In genomic region chr16:30628628-30629342, GRCh38 we compare ENCODE assay signal across 8 cellular contexts. TPM values are rescaled to one million over a fixed set of nuclear protein-coding genes. Genes with fewer than 3 reads are reported as not detected.
DNase-seq lines count a peak whose midpoint lies in the region; ATAC-seq and TF ChIP-seq lines count a peak whose summit lies in the region.

No MANE protein-coding gene starts in this region.

- H3K9ac ChIP-seq in GM23248 (no peak overlapping the region), mammary epithelial cell (ENCODE audit: insufficient read depth, low read length) (no peak overlapping the region)

- TF ChIP-seq CTCF in AG10803 (conservative IDR thresholded peaks at IDR 0.05; ENCODE audit: low read length), result peak; percentile 98
- TF ChIP-seq CTCF in WI38 (IDR thresholded peaks at IDR 0.05; ENCODE audit: low read depth, low read length), result peak; percentile 93
- TF ChIP-seq CTCF in mammary epithelial cell (conservative IDR thresholded peaks at IDR 0.05 in 1 of 2, IDR thresholded peaks at IDR 0.05 in 1 of 2; ENCODE audit: extremely low read depth in 1 of 2, insufficient read depth in 1 of 2, low read depth in 1 of 2, low read length in 2 of 2), result peak; percentile 97 to 98

- H3K36me3 ChIP-seq in GM23248 (ENCODE audit: low read depth) (no peaks in the 10 kb centered on the region), mammary epithelial cell (ENCODE audit: insufficient read depth, low read length) (no peaks in the 10 kb centered on the region)

- no peak for ATAC-seq in GM21723 (IDR thresholded peaks at IDR 0.05; ENCODE audit: unreplicated experiment)

- in situ Hi-C loops in GM23248 (cut with MboI) (loop anchor here (10.0 kb wide), 1 partner anchor 184 kb away; the partner anchor contains the start of gene SEPHS2), mammary epithelial cell (cut with MboI; ENCODE audit: low sequenced_read_pairs in 2 of 2) (loop anchor here (10.0 kb wide), 2 partner anchors 184 to 194 kb away; partner anchors contain the start of genes DCTPP1 (in 1 of the 2) and SEPHS2 (in 1 of the 2))

- H4K20me1 ChIP-seq in GM23248 (ENCODE audit: insufficient read depth) (no peaks in the 10 kb centered on the region), mammary epithelial cell (ENCODE audit: insufficient read depth, low read length) (no peaks in the 10 kb centered on the region)

- DNase-seq in AG10803 (ENCODE audit: low read depth) (peak; percentile 66), GM23248 (peak; percentile 72), NCI-H2196 treated with DMSO at 0.1 percent for 48 hours (lab: John Stamatoyannopoulos, UW; ENCODE audit: unreplicated experiment) (peak; percentile 53), mammary epithelial cell (peak; percentile 46), left kidney (ENCODE audit: low read depth, low spot score) (peak; percentile 94)
- DNase-seq in stimulated activated CD4-positive, alpha-beta T cell treated with anti-CD3 and anti-CD28 coated beads, Interleukin-1b, Interleukin-23, amount 100 ng/mL, for 48 hours, result peak; percentile 86

- BruUV-seq in mammary epithelial cell (replicated peaks; lab: Mats Ljungman, UMichigan), result no TSS peak

- WGBS in GM23248 (ENCODE audit: low coverage in 1 of 2, low lambda C conversion rate in 2 of 2, missing lambda C conversion rate in 2 of 2), 2 experiments, result 25% methylated on average over 15 of the region's 15 CpGs
- 35% methylated on average over 12 of the region's 15 CpGs for WGBS in mammary epithelial cell (ENCODE audit: low coverage, missing lambda C conversion rate)

- peak overlapping the region; percentile 22; the same call in 1 of the 2 replicates for H3K4me3 ChIP-seq in AG10803 (ENCODE audit: low read length)
- peak overlapping the region; percentile 30 for H3K4me3 ChIP-seq in GM23248
- no peak overlapping the region for H3K4me3 ChIP-seq in WI38 (ENCODE audit: low read depth, low read length)
- H3K4me3 ChIP-seq in mammary epithelial cell (replicated peaks in 1 of 3; ENCODE audit: insufficient read depth in 1 of 3, low read depth in 2 of 3, low read length in 3 of 3), result no peak overlapping the region

- dilution Hi-C loops in mammary epithelial cell (cut with HindIII; ENCODE audit: low sequenced_read_pairs), result no loop called here

- no peaks in the 10 kb centered on the region for H3K9me2 ChIP-seq in GM23248 (ENCODE audit: insufficient read depth)

- H3K9me3 ChIP-seq in GM23248 (ENCODE audit: low read depth), result no peaks in the 10 kb centered on the region
- H3K9me3 ChIP-seq in mammary epithelial cell (replicated peaks; ENCODE audit: insufficient read depth, low read length), result no peaks in the 10 kb centered on the region

- no peaks in the 10 kb centered on the region for H3K79me2 ChIP-seq in GM23248 (ENCODE audit: insufficient read depth)
- H3K79me2 ChIP-seq in mammary epithelial cell (ENCODE audit: insufficient read depth, low read length), result no peaks in the 10 kb centered on the region

- intact Hi-C loops in mammary epithelial cell (cut with micrococcal nuclease), result loop anchor here (1.0 to 2.0 kb wide), 6 partner anchors 18 to 198 kb away; partner anchors contain the start of genes DCTPP1, SEPHS2, ZNF689 and ZNF785

- H2AFZ ChIP-seq in GM23248 (peak overlapping the region; percentile 90), mammary epithelial cell (ENCODE audit: low read depth, low read length) (peak overlapping the region; percentile 40)

- H3K27ac ChIP-seq in GM23248 (no peak overlapping the region), mammary epithelial cell (ENCODE audit: insufficient read depth, low read depth, low read length) (no peak overlapping the region)

- H3K4me1 ChIP-seq in GM23248 (ENCODE audit: insufficient read depth) (no peaks in the 10 kb centered on the region), mammary epithelial cell (ENCODE audit: insufficient read depth, low read length) (peaks cover 5% of the 10 kb centered on the region)

- no peaks in the 10 kb centered on the region for H3F3A ChIP-seq in GM23248 (ENCODE audit: insufficient read depth)

- H3K4me2 ChIP-seq in GM23248 (ENCODE audit: unreplicated experiment) (peak overlapping the region; percentile 18), mammary epithelial cell (ENCODE audit: insufficient read depth, low read depth, low read length) (no peak overlapping the region)

- CTCF ChIA-PET in mammary epithelial cell (lab: Charles Lee; ENCODE audit: low non-redundant PET), result interaction anchor here (0.6 kb wide), 2 partner anchors 18 to 57 kb away, joined by 3 to 9 read pairs; partner anchors contain the start of genes ZNF688 and ZNF689

- H3K27me3 ChIP-seq in GM23248 (replicated peaks; ENCODE audit: insufficient read depth), result no peaks in the 10 kb centered on the region
- no peaks in the 10 kb centered on the region for H3K27me3 ChIP-seq in mammary epithelial cell (ENCODE audit: insufficient read depth, low read length)

RNA-seq across cellular contexts. Expression of gene ZNF689, which starts 18.6 kb away (rescaled TPM):
- 5.7 TPM in 2 replicates for total RNA-seq in GM23248 (2014; rRNA removed; shearing (Covaris generic))
- 4.8 and 5.1 TPM in 2 replicates for polyA plus RNA-seq in GM23248 (2016; fragmentation: Nextera tagmentation; extraction: Ambion mirVana)
- total RNA-seq in mammary epithelial cell, result 1 to 10 TPM; 6.7 to 7.0 TPM
- polyA plus RNA-seq in mammary epithelial cell, result 4.7 TPM
- polyA minus RNA-seq in mammary epithelial cell, result 9.9 TPM

RNA-seq across cellular contexts. Expression of gene PRR14, which starts 22.0 kb away (rescaled TPM):
- 5.6 and 7.2 TPM in 2 replicates for total RNA-seq in GM23248 (2014; rRNA removed; shearing (Covaris generic))
- polyA plus RNA-seq in GM23248 (2016; fragmentation: Nextera tagmentation; extraction: Ambion mirVana) (15.2 and 18.0 TPM in 2 replicates), mammary epithelial cell (4.8 TPM)
- 10 to 100 TPM; 10.2 to 38.5 TPM for total RNA-seq in mammary epithelial cell
- 22.0 TPM for polyA minus RNA-seq in mammary epithelial cell

RNA-seq across cellular contexts. Expression of gene FBRS, which starts 29.4 kb away (rescaled TPM):
- 13.9 and 14.2 TPM in 2 replicates for total RNA-seq in GM23248 (2014; rRNA removed; shearing (Covaris generic))
- polyA plus RNA-seq in GM23248 (2016; fragmentation: Nextera tagmentation; extraction: Ambion mirVana) (5.8 and 7.6 TPM in 2 replicates), mammary epithelial cell (7.8 TPM)
- total RNA-seq in mammary epithelial cell, result 10 to 100 TPM; 20.7 to 60.8 TPM
- polyA minus RNA-seq in mammary epithelial cell, result 27.2 TPM

RNA-seq across cellular contexts. Expression of gene ZNF785, which starts 43.3 kb away (rescaled TPM):
- 9.0 TPM in 2 replicates for total RNA-seq in GM23248 (2014; rRNA removed; shearing (Covaris generic))
- 5.4 and 6.9 TPM in 2 replicates for polyA plus RNA-seq in GM23248 (2016; fragmentation: Nextera tagmentation; extraction: Ambion mirVana)
- 1 to 10 TPM; 7.6 to 8.0 TPM for total RNA-seq in mammary epithelial cell
- 3.2 TPM for polyA plus RNA-seq in mammary epithelial cell
- polyA minus RNA-seq in mammary epithelial cell, result 6.5 TPM

RNA-seq across cellular contexts. Expression of gene ZNF688, which starts 57.3 kb away (rescaled TPM):
- total RNA-seq in GM23248 (2014; rRNA removed; shearing (Covaris generic)), result 10.4 and 33.0 TPM in 2 replicates
- 13.6 and 14.7 TPM in 2 replicates for polyA plus RNA-seq in GM23248 (2016; fragmentation: Nextera tagmentation; extraction: Ambion mirVana)
- 10 to 100 TPM in 1 of 2 donors, 1 to 10 TPM in 1; 6.2 to 10.6 TPM for total RNA-seq in mammary epithelial cell
- polyA plus RNA-seq in mammary epithelial cell, result 3.4 TPM
- 9.4 TPM for polyA minus RNA-seq in mammary epithelial cell

Comparison
In these comparisons a context has a peak if more than half of its experiments do, and no peak if none do; other contexts are left out.
1. H3K4me3 ChIP-seq: peak in AG10803 (single experiment) and GM23248 (single experiment); none in WI38 (single experiment) and mammary epithelial cell (0 of 3).
2. Peak in every context shown above with its lines, with median percentiles within 50 percentile points of each other: DNase-seq and CTCF ChIP-seq.